Comparison of ENCODE assay signal across 17 cellular contexts in genomic region chrX:107723501-107723900, GRCh38. TPM values are rescaled to one million over a fixed set of nuclear protein-coding genes. Genes with fewer than 3 reads are reported as not detected.
DNase-seq lines count a peak whose midpoint lies in the region; ATAC-seq and TF ChIP-seq lines count a peak whose summit lies in the region.
"Had no signal": no experiment of that assay in that cellular context is flagged by ENCODE, and none has a peak within 500 bp of the region (broad histone marks: within the 10 kb centered on the region; RNA-seq: fewer than 3 reads in every experiment).

No MANE protein-coding gene starts in this region.

- no peak overlapping the region for H2BK120ac ChIP-seq in mesenchymal stem cell (ENCODE audit: low read depth, low read length)

- no peak overlapping the region for H3K23ac ChIP-seq in mesenchymal stem cell (ENCODE audit: low read length in 2 of 2)

- peak overlapping the region in 1 of 2 experiments; percentile 3 for H2BK12ac ChIP-seq in mesenchymal stem cell (ENCODE audit: low read length in 2 of 2)

- no peaks in the 10 kb centered on the region for H3F3A ChIP-seq in smooth muscle cell (ENCODE audit: low read depth)

- H3K4me3 Mint-ChIP-seq in T-helper 17 cell: no peak overlapping the region

- no peak for ATAC-seq in T-helper 17 cell
- ATAC-seq: PC-3 had no signal

- H3K18ac ChIP-seq in mesenchymal stem cell (ENCODE audit: low read depth in 1 of 2, low read length in 2 of 2): no peak overlapping the region

- DNase-seq in DMS79 treated with DMSO at 0.1 percent for 48 hours (lab: John Stamatoyannopoulos, UW) (peak; percentile 43), T-helper 17 cell (no peak), mesenchymal stem cell (no peak), substantia nigra (lab: John Stamatoyannopoulos, UW) (peak in 3 of 49 donors; percentile 12 to 47 (median 15)), smooth muscle cell (lab: John Stamatoyannopoulos, UW; ENCODE audit: unreplicated experiment) (no peak), germinal center (ENCODE audit: low spot score) (no peak), NCI-H2107 (lab: John Stamatoyannopoulos, UW) (no peak)
- DNase-seq: BE2C, DMS 273 treated with DMSO at 0.1 percent for 48 hours, H7, KG1, MM.1S, NCI-H1436, NCI-H2081 treated with DMSO at 0.1 percent for 48 hours, NCI-H345, PC-3 had no signal

- peaks cover 4% of the 10 kb centered on the region for H3K4me1 ChIP-seq in mesenchymal stem cell (ENCODE audit: control insufficient read depth, insufficient read depth, low read depth, low read length)
- H3K4me1 ChIP-seq in smooth muscle cell (ENCODE audit: low read depth): no peaks in the 10 kb centered on the region
- H3K4me1 ChIP-seq: BE2C had no signal

- no peaks in the 10 kb centered on the region for H3K79me2 ChIP-seq in smooth muscle cell (ENCODE audit: low read depth)

- peaks cover 2% of the 10 kb centered on the region for H3K4me1 Mint-ChIP-seq in T-helper 17 cell

- H3K9ac ChIP-seq in mesenchymal stem cell (ENCODE audit: low read length): no peak overlapping the region
- no peak overlapping the region for H3K9ac ChIP-seq in smooth muscle cell (ENCODE audit: low read depth)

- H3K27me3 Mint-ChIP-seq in T-helper 17 cell: no peaks in the 10 kb centered on the region

- H2BK15ac ChIP-seq in mesenchymal stem cell (ENCODE audit: low read depth, poor library complexity, severe bottlenecking): peak overlapping the region; percentile 12

- H3K27me3 ChIP-seq in mesenchymal stem cell (ENCODE audit: control insufficient read depth in 1 of 2, insufficient read depth in 1 of 2, low read length in 2 of 2) (peaks cover 0 to 88% of the 10 kb centered on the region in 2 experiments), smooth muscle cell (ENCODE audit: low read depth) (no peaks in the 10 kb centered on the region)
- H3K27me3 ChIP-seq: BE2C had no signal

- H2BK5ac ChIP-seq in mesenchymal stem cell (ENCODE audit: low read depth, low read length, poor library complexity, severe bottlenecking): no peak overlapping the region

- H3K9me3 ChIP-seq in T-helper 17 cell (ENCODE audit: control insufficient read depth, low read length, poor library complexity, severe bottlenecking) (no peaks in the 10 kb centered on the region), mesenchymal stem cell (ENCODE audit: control insufficient read depth, low read length) (no peaks in the 10 kb centered on the region), smooth muscle cell (replicated peaks; ENCODE audit: low read depth) (no peaks in the 10 kb centered on the region)
- H3K9me3 ChIP-seq: BE2C had no signal

- WGBS in mesenchymal stem cell: 91% methylated on average over 4 of the region's 4 CpGs
- 90% methylated on average over 4 of the region's 4 CpGs for WGBS in smooth muscle cell (ENCODE audit: low lambda C conversion rate)

- peaks cover 2% of the 10 kb centered on the region for H3K36me3 Mint-ChIP-seq in T-helper 17 cell (ENCODE audit: low read depth)

- no peak overlapping the region for H3K14ac ChIP-seq in mesenchymal stem cell (ENCODE audit: low read length in 2 of 2)

- H3K4me2 ChIP-seq in mesenchymal stem cell (ENCODE audit: low read length, poor library complexity, severe bottlenecking) (no peak overlapping the region), smooth muscle cell (no peak overlapping the region)

- H3K4ac ChIP-seq in mesenchymal stem cell (ENCODE audit: low read depth in 1 of 2, low read length in 2 of 2): no peak overlapping the region

- no peak overlapping the region for H2AFZ ChIP-seq in mesenchymal stem cell (ENCODE audit: low read depth, low read length)
- no peak overlapping the region for H2AFZ ChIP-seq in smooth muscle cell (ENCODE audit: low read depth)

- H3K4me3 ChIP-seq in mesenchymal stem cell (ENCODE audit: insufficient read depth in 1 of 2, low read depth in 1 of 2, low read length in 2 of 2): no peak overlapping the region
- no peak overlapping the region for H3K4me3 ChIP-seq in smooth muscle cell

- H3K36me3 ChIP-seq in mesenchymal stem cell (ENCODE audit: control insufficient read depth in 1 of 2, insufficient read depth in 2 of 2, low read depth in 1 of 2, low read length in 2 of 2): no peaks in the 10 kb centered on the region
- no peaks in the 10 kb centered on the region for H3K36me3 ChIP-seq in smooth muscle cell (ENCODE audit: low read depth)
- H3K36me3 ChIP-seq: BE2C had no signal

- no peak overlapping the region for H2AK5ac ChIP-seq in mesenchymal stem cell (ENCODE audit: low read length, severe bottlenecking)

- H3K27ac Mint-ChIP-seq in T-helper 17 cell: peak overlapping the region; percentile 24

- no peak overlapping the region for H3K27ac ChIP-seq in mesenchymal stem cell (ENCODE audit: low read length, poor library complexity, severe bottlenecking)
- H3K27ac ChIP-seq in substantia nigra (ENCODE audit: low read depth, low read length, poor library complexity, severe bottlenecking): peak overlapping the region; percentile 38
- no peak overlapping the region for H3K27ac ChIP-seq in smooth muscle cell (ENCODE audit: low read depth)

- TF ChIP-seq CTCF in smooth muscle cell (IDR thresholded peaks at IDR 0.05; ENCODE audit: borderline replicate concordance, insufficient read depth, poor library complexity, severe bottlenecking): no peak

- no peaks in the 10 kb centered on the region for H4K20me1 ChIP-seq in smooth muscle cell (ENCODE audit: low read depth)

- no peaks in the 10 kb centered on the region for H3K79me1 ChIP-seq in mesenchymal stem cell (replicated peaks; ENCODE audit: low read length, poor library complexity, severe bottlenecking)

- no peak overlapping the region for H4K91ac ChIP-seq in mesenchymal stem cell (ENCODE audit: low read length)

- no peak overlapping the region for H4K8ac ChIP-seq in mesenchymal stem cell (ENCODE audit: low read length)

RNA-seq across cellular contexts. Expression of gene TSC22D3, which starts 52.1 kb away (rescaled TPM):
- total RNA-seq in T-helper 17 cell: 1,000 to 10,000 TPM; 1,559 to 2,031 TPM
- 151 TPM for polyA plus RNA-seq in mesenchymal stem cell (2013, experiment 1 of 2)
- polyA plus RNA-seq in mesenchymal stem cell (2013, experiment 2 of 2): 131 TPM
- 144 and 163 TPM in 2 replicates for total RNA-seq in smooth muscle cell
- polyA plus RNA-seq in smooth muscle cell: 202 and 271 TPM in 2 replicates

RNA-seq across cellular contexts. Expression of gene NCBP2L, which starts 54.0 kb away (rescaled TPM):
- under 1 TPM in 1 of 2 donors, not detected in 1; 0.21 TPM for total RNA-seq in T-helper 17 cell
- not detected for polyA plus RNA-seq in mesenchymal stem cell (2013, experiment 1 of 2)
- not detected for polyA plus RNA-seq in mesenchymal stem cell (2013, experiment 2 of 2)
- total RNA-seq in smooth muscle cell: not detected in 2 replicates
- polyA plus RNA-seq in smooth muscle cell: not detected in 2 replicates
- total RNA-seq: H7, PC-3, SK-MEL-5 had no signal
